ENCODE assay signal across 9 cellular contexts in the genomic region with DNA sequence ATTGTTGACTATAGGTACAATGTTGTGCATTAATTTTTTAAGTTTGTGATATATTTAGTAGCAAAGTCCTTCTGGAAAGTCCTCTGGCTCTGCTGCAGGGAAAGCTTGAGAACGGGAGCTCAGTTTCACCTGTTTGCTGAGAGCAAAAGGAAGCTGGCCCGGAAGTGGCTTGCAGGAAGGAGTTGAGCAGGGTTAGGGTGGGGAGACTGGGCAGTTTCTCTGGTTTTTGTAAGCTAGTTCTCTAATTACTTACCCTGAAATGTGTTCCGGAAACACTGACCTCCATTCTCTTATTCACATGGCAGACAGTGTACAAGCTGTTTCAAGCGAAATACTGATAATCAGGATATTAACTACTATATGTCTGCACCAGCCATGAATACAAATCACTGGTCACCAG. TPM values are rescaled to one million over a fixed set of nuclear protein-coding genes. Genes with fewer than 3 reads are reported as not detected.
A peak's percentile ranks its signal among the peaks of the same experiment; 100 is the strongest.
DNase-seq lines count a peak whose midpoint lies in the region; ATAC-seq and TF ChIP-seq lines count a peak whose summit lies in the region.
"Had no signal": no experiment of that assay in that cellular context is flagged by ENCODE, and none has a peak within 500 bp of the region (broad histone marks: within the 10 kb centered on the region; RNA-seq: fewer than 3 reads in every experiment).

No MANE protein-coding gene starts in this region.

- no peak overlapping the region for H3K4me3 ChIP-seq in DND-41 (ENCODE audit: low read depth in 1 of 2, low read length in 2 of 2)
- H3K4me3 ChIP-seq in Karpas-422 (ENCODE audit: low read length) = no peak overlapping the region
- H3K4me3 ChIP-seq in testis = no peak overlapping the region

- no peak overlapping the region; the same call in 1 of the 2 replicates for H2AFZ ChIP-seq in DND-41 (ENCODE audit: low read depth, low read length)
- no peak overlapping the region for H2AFZ ChIP-seq in Karpas-422 (ENCODE audit: low read length)

- no peaks in the 10 kb centered on the region for H3K27me3 Mint-ChIP-seq in dendritic cell treated with granulocyte-macrophage colony-stimulating factor and Interleukin-4, amounts not matched to agents 40 ng/mL and 50 ng/mL, for 4 days

- ATAC-seq in DND-41 (ENCODE audit: insufficient read depth, low read depth) (peak; percentile 87), GM21390 (IDR thresholded peaks at IDR 0.05; ENCODE audit: unreplicated experiment) (peak; percentile 90)

- DNase-seq in DND-41 = peak; percentile 67
- peak; percentile 48 for DNase-seq in Karpas-422
- no peak for DNase-seq in testis
- no peak for DNase-seq in HPDE6-E6E7 (ENCODE audit: extremely low spot score)
- no peak for DNase-seq in middle frontal gyrus (ENCODE audit: extremely low spot score, low spot score)
- DNase-seq in 8988T = no peak

- H3K79me2 ChIP-seq in DND-41 (ENCODE audit: insufficient read depth, low read length) (no peaks in the 10 kb centered on the region), Karpas-422 (ENCODE audit: low read length) (peaks cover 8% of the 10 kb centered on the region)

- intact Hi-C loops in dendritic cell treated with granulocyte-macrophage colony-stimulating factor and Interleukin-4, amounts not matched to agents 40 ng/mL and 50 ng/mL, for 4 days (cut with micrococcal nuclease) = loop anchor here (5.0 kb wide), 1 partner anchor 36 kb away; no protein-coding TSS in a partner anchor
- intact Hi-C loops in testis (cut with DNase I; ENCODE audit: low total_unique reads) = no loop called here

- no peaks in the 10 kb centered on the region for H3K27me3 ChIP-seq in DND-41 (ENCODE audit: insufficient read depth, low read length, poor library complexity)
- no peaks in the 10 kb centered on the region for H3K27me3 ChIP-seq in Karpas-422 (ENCODE audit: low read length)
- no peaks in the 10 kb centered on the region for H3K27me3 ChIP-seq in testis

- no peaks in the 10 kb centered on the region for H3K9me3 Mint-ChIP-seq in dendritic cell treated with granulocyte-macrophage colony-stimulating factor and Interleukin-4, amounts not matched to agents 40 ng/mL and 50 ng/mL, for 4 days
- H3K9me3 Mint-ChIP-seq: neural crest cell had no signal

- H3K36me3 ChIP-seq in DND-41 (ENCODE audit: insufficient read depth, low read length) (no peaks in the 10 kb centered on the region), Karpas-422 (ENCODE audit: insufficient read depth, low read length) (peaks cover 62% of the 10 kb centered on the region), testis (ENCODE audit: low read depth, missing control alignments) (no peaks in the 10 kb centered on the region)

- peaks cover 93% of the 10 kb centered on the region for H3K36me3 Mint-ChIP-seq in dendritic cell treated with granulocyte-macrophage colony-stimulating factor and Interleukin-4, amounts not matched to agents 40 ng/mL and 50 ng/mL, for 4 days (ENCODE audit: low read depth)

- H3K4me3 Mint-ChIP-seq in dendritic cell treated with granulocyte-macrophage colony-stimulating factor and Interleukin-4, amounts not matched to agents 40 ng/mL and 50 ng/mL, for 4 days = no peak overlapping the region
- H3K4me3 Mint-ChIP-seq: neural crest cell had no signal

- H3K4me2 ChIP-seq in DND-41 (ENCODE audit: insufficient read depth, low read length) (peak overlapping the region; percentile 39; the same call in 1 of the 2 replicates), Karpas-422 (ENCODE audit: low read depth, low read length, poor library complexity, severe bottlenecking) (peak overlapping the region; percentile 6)

- H3K9me3 ChIP-seq in DND-41 (ENCODE audit: insufficient read depth, low read length, severe bottlenecking) = no peaks in the 10 kb centered on the region
- H3K9me3 ChIP-seq in Karpas-422 (ENCODE audit: low read length) = no peaks in the 10 kb centered on the region
- no peaks in the 10 kb centered on the region for H3K9me3 ChIP-seq in testis

- TF ChIP-seq POLR2A in testis (IDR thresholded peaks at IDR 0.05) = no peak

- no peaks in the 10 kb centered on the region for H3K9me2 ChIP-seq in Karpas-422 (replicated peaks; ENCODE audit: insufficient read depth, low read length)

- WGBS in testis, 2 donors = 42 to 45% methylated on average over 4 of the region's 4 CpGs

- H4K20me1 ChIP-seq in DND-41 (ENCODE audit: insufficient read depth, low read length) (no peaks in the 10 kb centered on the region), Karpas-422 (ENCODE audit: insufficient read depth, low read depth, low read length) (no peaks in the 10 kb centered on the region)

- H3K4me1 Mint-ChIP-seq in dendritic cell treated with granulocyte-macrophage colony-stimulating factor and Interleukin-4, amounts not matched to agents 40 ng/mL and 50 ng/mL, for 4 days (ENCODE audit: low read depth) = peaks cover 44% of the 10 kb centered on the region

- H3K27ac ChIP-seq in DND-41 (ENCODE audit: low read length) = peak overlapping the region; percentile 38
- H3K27ac ChIP-seq in Karpas-422 (ENCODE audit: low read length) = peak overlapping the region; percentile 53
- H3K27ac ChIP-seq in testis = peak overlapping the region; percentile 48 to 82

- H3K27ac Mint-ChIP-seq in dendritic cell treated with granulocyte-macrophage colony-stimulating factor and Interleukin-4, amounts not matched to agents 40 ng/mL and 50 ng/mL, for 4 days = peak overlapping the region; percentile 84

- no peak overlapping the region for H3K9ac ChIP-seq in DND-41 (ENCODE audit: low read depth, low read length)
- H3K9ac ChIP-seq in Karpas-422 (ENCODE audit: low read length) = no peak overlapping the region

- TF ChIP-seq CTCF in DND-41 (IDR thresholded peaks at IDR 0.05; ENCODE audit: borderline replicate concordance, extremely low read depth, low read length, poor library complexity, severe bottlenecking) = no peak
- no peak for TF ChIP-seq CTCF in testis (IDR thresholded peaks at IDR 0.05)

- peaks cover 17% of the 10 kb centered on the region for H3K4me1 ChIP-seq in DND-41 (ENCODE audit: insufficient read depth, low read length)
- peaks cover 39% of the 10 kb centered on the region for H3K4me1 ChIP-seq in Karpas-422 (ENCODE audit: low read length)
- H3K4me1 ChIP-seq in testis = peaks cover 23% of the 10 kb centered on the region

RNA-seq across cellular contexts. Expression of gene MAP3K8, which starts 22.3 kb away (rescaled TPM):
- 51.5 and 69.8 TPM in 2 replicates for total RNA-seq in Karpas-422 (2014; rRNA removed; shearing (Covaris generic); ENCODE audit: low replicate concordance)
- 10 to 100 TPM in 1 of 2 donors, 1 to 10 TPM in 1; 3.1 to 10.4 TPM for total RNA-seq in testis
- polyA plus RNA-seq in testis (ENCODE audit: insufficient read depth, low read depth, low replicate concordance) = 5.2 TPM

Comparison
In these comparisons a context has a peak if more than half of its experiments do, and no peak if none do; other contexts are left out.
1. DNase-seq: peak in DND-41 (single experiment) and Karpas-422 (single experiment); none in testis (single experiment), HPDE6-E6E7 (single experiment), middle frontal gyrus (single experiment) and 8988T (single experiment).
2. Peak in every context shown above with its lines, with median percentiles within 50 percentile points of each other: H3K27ac ChIP-seq.